ENCODE assay signal across 8 cellular contexts in the genomic region with DNA sequence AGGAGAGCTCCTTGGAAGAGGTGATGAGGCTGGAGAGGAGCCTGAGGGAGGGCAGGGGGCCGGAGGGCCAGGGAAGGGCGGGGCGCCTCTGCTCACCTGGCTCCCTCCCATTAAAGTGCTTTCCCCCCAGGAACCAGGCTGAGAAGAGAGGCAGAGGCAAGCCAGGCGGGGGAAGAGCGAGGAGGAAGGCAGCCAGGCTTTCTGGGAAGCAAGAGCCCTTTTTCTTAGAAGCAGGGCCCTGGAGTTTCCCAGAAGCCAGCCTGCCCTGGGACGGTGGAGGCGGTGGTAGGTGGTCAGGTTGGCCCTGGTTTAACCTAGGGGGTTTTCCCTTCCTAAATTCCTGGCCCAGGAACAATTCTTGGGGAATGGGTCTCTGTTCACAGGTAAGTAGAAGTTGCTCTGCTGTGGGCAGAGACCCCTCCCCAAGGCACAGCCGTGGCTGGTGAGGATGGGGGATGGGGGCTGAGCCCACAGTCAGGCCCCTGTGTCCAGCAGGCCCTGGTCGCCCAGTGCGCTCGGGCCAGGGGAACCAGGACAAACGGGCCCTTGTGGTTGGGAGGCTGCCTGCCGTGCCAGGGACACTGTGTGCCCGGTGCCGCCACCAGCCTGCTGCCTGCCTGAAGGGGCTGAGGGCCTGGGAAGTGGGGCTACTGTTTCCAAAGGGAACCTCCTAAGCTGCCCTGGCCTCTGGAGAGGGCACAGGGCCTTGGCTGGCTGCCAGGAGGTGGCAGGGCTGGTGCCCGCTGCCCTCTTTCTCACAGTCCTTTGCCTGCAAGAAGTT. TPM values are rescaled to one million over a fixed set of nuclear protein-coding genes. Genes with fewer than 3 reads are reported as not detected.
A peak's percentile ranks its signal among the peaks of the same experiment; 100 is the strongest.
DNase-seq lines count a peak whose midpoint lies in the region; ATAC-seq and FAIRE-seq lines count a peak whose summit lies in the region.

No MANE protein-coding gene starts in this region.

- no peaks in the 10 kb centered on the region for H3K9me3 Mint-ChIP-seq in naive thymus-derived CD8-positive, alpha-beta T cell

- POLR2A ChIA-PET in naive thymus-derived CD8-positive, alpha-beta T cell (lab: Charles Lee): interaction anchor here (0.6 to 7.3 kb wide), 2 partner anchors 10 to 15 kb away, joined by 3 to 43 read pairs; no protein-coding TSS in a partner anchor

- H3K36me3 Mint-ChIP-seq in naive thymus-derived CD8-positive, alpha-beta T cell: peaks cover 0 to 2% (median 0%) of the 10 kb centered on the region in 3 donors

- H3K27ac ChIP-seq in cingulate gyrus (ENCODE audit: low read depth, low read length): peak overlapping the region; percentile 100

- FAIRE-seq in urothelium cell line (lab: Jason Lieb, UNC): no peak

- no peak overlapping the region for H3K4me3 Mint-ChIP-seq in naive thymus-derived CD8-positive, alpha-beta T cell

- DNase-seq in stimulated activated naive CD4-positive, alpha-beta T cell treated with Interleukin-2 at 50 U/mL for 16 hours (lab: John Stamatoyannopoulos, UW): peak; percentile 21
- DNase-seq in stimulated activated naive CD4-positive, alpha-beta T cell (lab: John Stamatoyannopoulos, UW): no peak
- DNase-seq in naive thymus-derived CD8-positive, alpha-beta T cell: peak in 1 of 10 donors; percentile 54
- DNase-seq in urothelium cell line (ENCODE audit: low spot score) (no peak), NCI-H1694 (lab: John Stamatoyannopoulos, UW) (no peak), activated gamma-delta T cell treated with Interleukin-2 at 50 U/mL for 16 hours (no peak)

- peaks cover 41 to 71% (median 55%) of the 10 kb centered on the region in 4 donors for H3K4me1 Mint-ChIP-seq in naive thymus-derived CD8-positive, alpha-beta T cell

- H3K27ac Mint-ChIP-seq in naive thymus-derived CD8-positive, alpha-beta T cell: peak overlapping the region; percentile 79 to 100 (median 100)

- no peak for ATAC-seq in naive thymus-derived CD8-positive, alpha-beta T cell
- ATAC-seq in HG03460 (IDR thresholded peaks at IDR 0.05; ENCODE audit: unreplicated experiment): no peak

- H3K27me3 Mint-ChIP-seq in naive thymus-derived CD8-positive, alpha-beta T cell: no peaks in the 10 kb centered on the region

RNA-seq across cellular contexts. Expression of a gene that starts 16.6 kb away (rescaled TPM):
- 10 to 100 TPM; 93.7 to 99.9 TPM for total RNA-seq in naive thymus-derived CD8-positive, alpha-beta T cell
- polyA plus RNA-seq in naive thymus-derived CD8-positive, alpha-beta T cell: 10 to 100 TPM; 14.1 to 35.5 (median 29.4) TPM

RNA-seq across cellular contexts. Expression of a gene that starts 26.1 kb away (rescaled TPM):
- total RNA-seq in naive thymus-derived CD8-positive, alpha-beta T cell: 1 to 10 TPM; 4.1 to 4.9 TPM
- not detected for polyA plus RNA-seq in naive thymus-derived CD8-positive, alpha-beta T cell
